Comparison of ENCODE assay signal across 10 cellular contexts in genomic region chr14:23941230-23941629, GRCh38.
"Had no signal": no experiment of that assay in that cellular context is flagged by ENCODE, and none has a peak within 500 bp of the region (broad histone marks: within the 10 kb centered on the region; RNA-seq: fewer than 3 reads in every experiment).

No MANE protein-coding gene starts in this region.

- H3K4me3 Mint-ChIP-seq: HFFc6 had no signal

- H3K9me3 ChIP-seq: HAP-1 had no signal

- H3K4me2 ChIP-seq: KMS-11 had no signal

- H2AFZ ChIP-seq: GM23248 had no signal

- H3K9me3 Mint-ChIP-seq: HFFc6 had no signal

- H3K9ac ChIP-seq: GM23248, KMS-11 had no signal

- DNase-seq: GM23248, GOT3, H7, HFFc6, IMR-90, KBM-7 had no signal

- H3K27ac ChIP-seq: GM23248, HL-60, KMS-11 had no signal

- H3K4me1 ChIP-seq: HAP-1 had no signal

- H3K36me3 ChIP-seq: HAP-1 had no signal

- H3K27ac Mint-ChIP-seq: HFFc6 had no signal

- H3K4me3 ChIP-seq: GM23248, HAP-1 had no signal

- ATAC-seq: HCT116 had no signal
